ENCODE assay signal across 10 cellular contexts in the genomic region with DNA sequence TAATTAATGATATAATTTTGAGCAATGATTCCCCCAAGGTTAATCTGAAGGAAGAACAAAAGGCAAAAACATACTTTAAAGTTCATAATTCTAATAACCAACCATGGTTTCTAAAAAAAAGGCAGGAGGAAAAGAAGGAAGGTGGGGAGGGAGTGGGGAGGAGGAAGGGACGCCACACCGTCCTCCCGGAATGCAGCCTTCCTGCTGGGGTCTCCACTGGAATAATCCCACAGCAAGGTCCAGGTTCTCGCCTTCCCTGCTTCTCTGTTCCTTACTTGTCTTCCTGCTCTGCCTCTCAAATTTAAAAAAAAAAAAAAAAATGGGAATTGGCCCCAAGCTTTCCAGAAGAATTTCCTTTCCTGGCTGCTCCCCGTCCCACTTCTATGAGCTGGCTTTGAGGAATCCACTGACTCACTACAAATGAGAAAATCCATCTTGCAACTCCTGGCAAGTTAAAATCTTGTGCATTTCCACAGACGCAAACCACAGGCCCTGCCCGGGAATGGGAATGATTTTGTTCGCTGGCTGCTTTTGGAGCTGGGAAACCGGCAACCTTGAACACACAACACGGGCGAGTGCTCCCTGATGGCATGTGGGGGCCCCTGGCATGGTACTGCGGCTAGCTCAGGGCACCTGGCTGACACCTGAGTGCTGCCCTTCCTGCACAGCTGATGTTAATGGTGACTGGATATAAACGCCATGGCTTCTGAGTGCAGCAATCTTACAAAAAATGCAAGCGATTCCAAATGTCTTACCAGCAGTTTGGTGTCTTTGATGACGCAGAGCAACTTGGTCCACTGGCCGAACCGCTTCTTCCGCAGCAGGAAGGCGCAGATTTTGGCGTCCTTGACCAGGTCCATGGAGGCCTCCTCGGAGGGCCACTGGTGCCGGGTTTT.
DNase-seq lines count a peak whose midpoint lies in the region; ATAC-seq, FAIRE-seq and TF ChIP-seq lines count a peak whose summit lies in the region.
"Had no signal": no experiment of that assay in that cellular context is flagged by ENCODE, and none has a peak within 500 bp of the region (broad histone marks: within the 10 kb centered on the region; RNA-seq: fewer than 3 reads in every experiment).

No MANE protein-coding gene starts in this region.

- H3K27me3 Mint-ChIP-seq in activated CD8-positive, alpha-beta T cell treated with anti-CD3 and anti-CD28 coated beads, Interleukin-2, amount 10 ng/mL, durations not matched to agents 7 days and 5 days (ENCODE audit: low read depth), result no peaks in the 10 kb centered on the region
- H3K27me3 Mint-ChIP-seq: T-helper 17 cell had no signal

- CTCF ChIA-PET in activated CD8-positive, alpha-beta T cell treated with anti-CD3 and anti-CD28 coated beads, Interleukin-2, amount 10 ng/mL, durations not matched to agents 7 days and 5 days (lab: Charles Lee), result interaction anchor here (1.1 to 5.8 kb wide), 8 partner anchors 11 to 145 kb away, joined by 3 to 64 read pairs (median 4); no protein-coding TSS in a partner anchor

- H3K4me3 ChIP-seq in bronchial epithelial cell (ENCODE audit: low read depth, low read length) (no peak overlapping the region), testis (no peak overlapping the region)

- TF ChIP-seq CTCF in bronchial epithelial cell (IDR thresholded peaks at IDR 0.05; ENCODE audit: insufficient read depth, low read length, severe bottlenecking), result no peak
- TF ChIP-seq CTCF in testis (IDR thresholded peaks at IDR 0.05), result no peak

- no peak overlapping the region for H3K27ac Mint-ChIP-seq in activated CD8-positive, alpha-beta T cell treated with anti-CD3 and anti-CD28 coated beads, Interleukin-2, amount 10 ng/mL, durations not matched to agents 7 days and 5 days
- H3K27ac Mint-ChIP-seq: dendritic cell treated with granulocyte-macrophage colony-stimulating factor and Interleukin-4, amounts not matched to agents 40 ng/mL and 50 ng/mL, for 4 days; T-helper 17 cell had no signal

- WGBS in testis, 2 donors, result 64 to 74% methylated on average over 22 of the region's 22 CpGs

- no peak overlapping the region for H3K4me3 Mint-ChIP-seq in activated CD8-positive, alpha-beta T cell treated with anti-CD3 and anti-CD28 coated beads, Interleukin-2, amount 10 ng/mL, durations not matched to agents 7 days and 5 days
- H3K4me3 Mint-ChIP-seq: dendritic cell treated with granulocyte-macrophage colony-stimulating factor and Interleukin-4, amounts not matched to agents 40 ng/mL and 50 ng/mL, for 4 days; T-helper 17 cell had no signal

- H3K4me1 ChIP-seq in testis, result no peaks in the 10 kb centered on the region

- intact Hi-C loops in testis (cut with DNase I; ENCODE audit: low total_unique reads), result no loop called here

- H3K36me3 Mint-ChIP-seq in activated CD8-positive, alpha-beta T cell treated with anti-CD3 and anti-CD28 coated beads, Interleukin-2, amount 10 ng/mL, durations not matched to agents 7 days and 5 days (ENCODE audit: low read depth), result peaks cover 2% of the 10 kb centered on the region

- peaks cover 17% of the 10 kb centered on the region for H3K4me1 Mint-ChIP-seq in activated CD8-positive, alpha-beta T cell treated with anti-CD3 and anti-CD28 coated beads, Interleukin-2, amount 10 ng/mL, durations not matched to agents 7 days and 5 days (ENCODE audit: low read depth)

- H3K36me3 ChIP-seq in bronchial epithelial cell (ENCODE audit: control insufficient read depth, insufficient read depth, low read length) (peaks cover 10% of the 10 kb centered on the region), testis (ENCODE audit: low read depth, missing control alignments) (no peaks in the 10 kb centered on the region)

- no peak for TF ChIP-seq POLR2A in testis (IDR thresholded peaks at IDR 0.05)

- H3K9me3 Mint-ChIP-seq in activated CD8-positive, alpha-beta T cell treated with anti-CD3 and anti-CD28 coated beads, Interleukin-2, amount 10 ng/mL, durations not matched to agents 7 days and 5 days (ENCODE audit: insufficient read depth), result no peaks in the 10 kb centered on the region
- H3K9me3 Mint-ChIP-seq: dendritic cell treated with granulocyte-macrophage colony-stimulating factor and Interleukin-4, amounts not matched to agents 40 ng/mL and 50 ng/mL, for 4 days had no signal

- ATAC-seq in activated CD8-positive, alpha-beta T cell treated with anti-CD3 and anti-CD28 coated beads, Interleukin-2, amount 10 ng/mL, durations not matched to agents 7 days and 5 days, result no peak
- ATAC-seq: T-helper 17 cell had no signal

- no peaks in the 10 kb centered on the region for H3K27me3 ChIP-seq in bronchial epithelial cell (ENCODE audit: control insufficient read depth, insufficient read depth, low read length)
- H3K27me3 ChIP-seq in testis, result no peaks in the 10 kb centered on the region

- FAIRE-seq in bronchial epithelial cell (lab: Jason Lieb, UNC), result peak; percentile 18

- POLR2A ChIA-PET in activated CD8-positive, alpha-beta T cell treated with anti-CD3 and anti-CD28 coated beads, Interleukin-2, amount 10 ng/mL, durations not matched to agents 7 days and 5 days (lab: Charles Lee), result no interaction called here

- DNase-seq in HPDE6-E6E7 (ENCODE audit: extremely low spot score), result peak; percentile 69
- peak; percentile 97 for DNase-seq in bronchial epithelial cell (ENCODE audit: low read depth)
- DNase-seq in kidney tubule cell (ENCODE audit: low spot score), result peak; percentile 99
- peak; percentile 48 for DNase-seq in testis
- no peak for DNase-seq in NCI-H2029 (lab: John Stamatoyannopoulos, UW)
- DNase-seq in activated CD8-positive, alpha-beta T cell treated with anti-CD3 and anti-CD28 coated beads, Interleukin-2, amount 10 ng/mL, durations not matched to agents 7 days and 5 days, result no peak
- no peak for DNase-seq in activated T-cell treated with anti-CD3 and anti-CD28 coated beads, Interleukin-2, amount 50 U/mL, for 48 hours
- DNase-seq in NCI-H2171 (lab: John Stamatoyannopoulos, UW), result no peak
- DNase-seq: T-helper 17 cell had no signal

- H3K27ac ChIP-seq in testis, result peak overlapping the region in 1 of 2 donors; percentile 70

- H3K9me3 ChIP-seq in testis, result no peaks in the 10 kb centered on the region

Comparison
In these comparisons a context has a peak if more than half of its experiments do, and no peak if none do; other contexts are left out.
1. DNase-seq: peak in HPDE6-E6E7 (single experiment), bronchial epithelial cell (single experiment), kidney tubule cell (single experiment) and testis (single experiment); none in NCI-H2029 (single experiment), activated CD8-positive, alpha-beta T cell treated with anti-CD3 and anti-CD28 coated beads, Interleukin-2, amount 10 ng/mL, durations not matched to agents 7 days and 5 days (single experiment), activated T-cell treated with anti-CD3 and anti-CD28 coated beads, Interleukin-2, amount 50 U/mL, for 48 hours (0 of 2) and NCI-H2171 (single experiment).